In the genomic region with DNA sequence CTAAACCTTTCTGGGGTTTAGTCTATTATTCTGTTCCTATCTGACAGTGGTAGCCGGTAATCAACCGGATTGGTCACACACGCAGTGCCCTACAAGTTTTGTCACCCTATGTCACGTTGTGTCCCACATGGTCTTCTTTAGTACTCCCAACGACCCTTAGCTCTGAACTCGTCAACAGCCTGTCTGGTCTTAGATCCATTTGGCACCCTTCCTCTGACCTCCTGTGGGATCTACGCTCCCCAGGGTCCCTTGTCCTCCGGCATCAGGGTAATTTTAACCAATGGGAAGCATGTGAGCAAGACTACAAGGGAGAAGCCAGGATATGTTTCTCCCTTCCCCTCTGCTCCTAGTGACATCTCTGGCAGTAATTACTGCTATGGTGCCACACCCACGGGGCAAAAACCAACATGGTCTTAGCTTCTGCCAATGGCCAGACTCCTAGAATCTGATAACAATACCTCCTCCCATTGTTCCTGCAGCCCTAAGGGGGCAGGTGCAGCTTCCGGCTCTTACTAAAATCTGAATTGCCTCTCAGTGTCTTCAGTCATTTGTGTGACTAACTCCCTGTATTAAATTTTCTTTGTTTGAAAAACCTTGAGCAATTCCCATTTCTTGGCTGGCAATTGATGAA, we compare ENCODE assay signal across 11 cellular contexts.
"Had no signal": no experiment of that assay in that cellular context is flagged by ENCODE, and none has a peak within 500 bp of the region (broad histone marks: within the 10 kb centered on the region; RNA-seq: fewer than 3 reads in every experiment).

No MANE protein-coding gene starts in this region.

- H3K36me3 ChIP-seq: adrenal gland, right lobe of liver, spleen had no signal

- H3K27ac Mint-ChIP-seq: activated B cell treated with CpG ODN at 0.5 μM for 24 hours; activated naive CD4-positive, alpha-beta T cell treated with anti-CD3 and anti-CD28 coated beads, Interleukin-2, amount 50 U/mL, for 24 hours; mesothelial cell of epicardium had no signal

- H3K4me3 ChIP-seq: adrenal gland, right lobe of liver, spleen had no signal

- H3K4me3 Mint-ChIP-seq: activated B cell treated with CpG ODN at 0.5 μM for 24 hours; activated naive CD4-positive, alpha-beta T cell treated with anti-CD3 and anti-CD28 coated beads, Interleukin-2, amount 50 U/mL, for 24 hours; mesothelial cell of epicardium; neural crest cell had no signal

- H3K36me3 Mint-ChIP-seq: activated naive CD4-positive, alpha-beta T cell treated with anti-CD3 and anti-CD28 coated beads, Interleukin-2, amount 50 U/mL, for 24 hours; mesothelial cell of epicardium had no signal

- H3K4me1 Mint-ChIP-seq: activated B cell treated with CpG ODN at 0.5 μM for 24 hours; activated naive CD4-positive, alpha-beta T cell treated with anti-CD3 and anti-CD28 coated beads, Interleukin-2, amount 50 U/mL, for 24 hours; mesothelial cell of epicardium; neural crest cell had no signal

- H3K4me1 ChIP-seq: adrenal gland, spleen had no signal

- H3K27ac ChIP-seq: adrenal gland, right lobe of liver, spleen had no signal

- DNase-seq: activated B cell treated with CpG ODN at 0.5 μM for 24 hours; activated CD4-positive, alpha-beta T cell treated with anti-CD3 and anti-CD28 coated beads, Interleukin-2, amount 50 U/mL, for 1 hour; activated T-cell treated with anti-CD3 and anti-CD28 coated beads, Interleukin-2, amount 50 U/mL, for 1 hour; adrenal gland; foreskin fibroblast; kidney glomerular epithelial cell; spleen had no signal

- H3K9me3 Mint-ChIP-seq: activated B cell treated with CpG ODN at 0.5 μM for 24 hours, mesothelial cell of epicardium, neural crest cell had no signal

- H3K9me3 ChIP-seq: adrenal gland, right lobe of liver, spleen had no signal
